8 cellular contexts compared by ENCODE assay signal in the genomic region with DNA sequence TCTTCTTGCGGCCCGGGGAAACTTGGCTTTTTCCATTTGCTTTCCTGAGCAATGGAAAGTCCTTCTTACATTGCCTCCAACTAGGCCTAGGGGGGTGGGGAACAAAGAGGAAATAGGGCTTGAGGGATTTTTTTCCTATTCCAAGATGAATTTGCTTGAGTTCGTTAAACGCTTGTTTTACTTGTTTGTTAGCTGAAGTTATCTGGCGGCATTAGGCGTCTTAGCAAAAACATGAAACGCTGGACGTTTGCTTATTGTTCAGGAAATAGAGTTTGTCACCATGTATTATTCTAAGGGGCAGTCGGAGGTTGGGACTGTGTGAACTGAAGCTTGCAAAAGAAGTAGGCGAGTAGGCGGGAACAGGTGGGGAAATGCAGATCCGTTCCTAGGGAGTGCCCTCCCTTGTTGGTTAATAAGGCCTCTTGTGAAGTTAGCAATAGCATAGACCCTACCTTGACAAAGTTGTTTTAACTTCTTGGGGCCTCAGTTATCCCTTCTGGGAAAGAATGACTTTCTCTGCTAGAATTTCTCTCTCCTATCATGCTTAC. TPM values are rescaled to one million over a fixed set of nuclear protein-coding genes. Genes with fewer than 3 reads are reported as not detected.
DNase-seq lines count a peak whose midpoint lies in the region; ATAC-seq, FAIRE-seq and TF ChIP-seq lines count a peak whose summit lies in the region.

No MANE protein-coding gene starts in this region.

- no peaks in the 10 kb centered on the region for H4K20me1 ChIP-seq in endothelial cell of umbilical vein (replicated peaks; ENCODE audit: control insufficient read depth, extremely low read depth, insufficient read depth, low read length)

- intact Hi-C loops in endothelial cell of umbilical vein (cut with micrococcal nuclease), result loop anchor here (5.0 to 10.0 kb wide), 2 partner anchors 178 to 315 kb away; partner anchors contain the start of gene RIOK3
- intact Hi-C loops in posterior vena cava (cut with DNase I), result loop anchor here (5.0 to 10.0 kb wide), 3 partner anchors 95 to 228 kb away; no protein-coding TSS in a partner anchor

- H2AFZ ChIP-seq in endothelial cell of umbilical vein (ENCODE audit: low read depth, low read length), result peak overlapping the region; percentile 41

- ATAC-seq in HG02973 (IDR thresholded peaks at IDR 0.05; ENCODE audit: unreplicated experiment), result no peak
- no peak for ATAC-seq in HG03280 (IDR thresholded peaks at IDR 0.05; ENCODE audit: unreplicated experiment)

- no peaks in the 10 kb centered on the region for H3K9me3 ChIP-seq in endothelial cell of umbilical vein (replicated peaks; ENCODE audit: control insufficient read depth, insufficient read depth, low read length)

- no peaks in the 10 kb centered on the region for H3K9me1 ChIP-seq in endothelial cell of umbilical vein (replicated peaks; ENCODE audit: control insufficient read depth, extremely low read depth, insufficient read depth, low read length)

- CTCF ChIA-PET in endothelial cell of umbilical vein (lab: Charles Lee), result interaction anchor here (1.0 to 2.2 kb wide), 8 partner anchors 9 to 379 kb away, joined by 3 to 12 read pairs (median 4); no protein-coding TSS in a partner anchor

- DNase-seq in GM10266 (ENCODE audit: extremely low spot score), result peak; percentile 45
- DNase-seq in NCI-H526 treated with DMSO at 0.1 percent for 48 hours (lab: John Stamatoyannopoulos, UW), result peak; percentile 43
- peak; percentile 59 for DNase-seq in endothelial cell of umbilical vein (ENCODE audit: low read depth, low spot score)
- peak; percentile 4 for DNase-seq in posterior vena cava (ENCODE audit: low spot score)
- no peak for DNase-seq in activated CD4-positive, CD25-positive, alpha-beta regulatory T cell (lab: John Stamatoyannopoulos, UW)
- DNase-seq in epidermal melanocyte (ENCODE audit: insufficient read length, low spot score), result no peak

- H3K4me2 ChIP-seq in endothelial cell of umbilical vein (ENCODE audit: insufficient read depth, low read length), result peak overlapping the region; percentile 91

- dilution Hi-C loops in endothelial cell of umbilical vein (cut with MboI; ENCODE audit: extremely low pct_ligation_motif_present, low sequenced_read_pairs), result no loop called here

- H3K36me3 ChIP-seq in endothelial cell of umbilical vein (ENCODE audit: control insufficient read depth in 2 of 2, extremely low read depth in 1 of 2, insufficient read depth in 2 of 2, low read length in 2 of 2), result peaks cover 0 to 5% of the 10 kb centered on the region in 2 experiments

- no peak for TF ChIP-seq POLR2A in endothelial cell of umbilical vein (IDR thresholded peaks at IDR 0.05; ENCODE audit: low read depth, low read length)

- BruUV-seq in endothelial cell of umbilical vein (replicated peaks; lab: Mats Ljungman, UMichigan), result no TSS peak

- POLR2A ChIA-PET in endothelial cell of umbilical vein (lab: Charles Lee), result interaction anchor here (0.6 kb wide), 1 partner anchor 97 kb away, joined by 3 read pairs; no protein-coding TSS in a partner anchor

- H3K27me3 ChIP-seq in endothelial cell of umbilical vein (ENCODE audit: control insufficient read depth in 2 of 2, insufficient read depth in 2 of 2, low read length in 2 of 2), result no peaks in the 10 kb centered on the region

- H3K9ac ChIP-seq in endothelial cell of umbilical vein (replicated peaks; ENCODE audit: extremely low read depth, insufficient read depth, low read length), result peak overlapping the region; percentile 73

- TF ChIP-seq CTCF in GM10266 (IDR thresholded peaks at IDR 0.05; ENCODE audit: control insufficient read depth, insufficient read depth, low read depth, missing control alignments) (no peak), endothelial cell of umbilical vein (IDR thresholded peaks at IDR 0.05; ENCODE audit: extremely low read depth in 1 of 2, insufficient read depth in 1 of 2, low read depth in 1 of 2, low read length in 2 of 2) (no peak)

- FAIRE-seq in endothelial cell of umbilical vein (lab: Jason Lieb, UNC), result peak; percentile 84

- H3K4me3 ChIP-seq in endothelial cell of umbilical vein (replicated peaks in 1 of 3; ENCODE audit: insufficient read depth in 1 of 3, low read depth in 1 of 3, low read length in 3 of 3), result peak overlapping the region; percentile 61 to 94 (median 88)

- H3K79me2 ChIP-seq in endothelial cell of umbilical vein (ENCODE audit: control insufficient read depth, insufficient read depth, low read length), result peaks cover 56% of the 10 kb centered on the region

- peak overlapping the region; percentile 65 for H3K27ac ChIP-seq in endothelial cell of umbilical vein (ENCODE audit: insufficient read depth, low read depth, low read length)

- peaks cover 37% of the 10 kb centered on the region for H3K4me1 ChIP-seq in endothelial cell of umbilical vein (ENCODE audit: control insufficient read depth, extremely low read depth, insufficient read depth, low read length)

TF ChIP-seq in endothelial cell of umbilical vein, 7 proteins besides CTCF, POLR2A, EP300 and RAD21:
- TF ChIP-seq MYC (IDR thresholded peaks at IDR 0.05; ENCODE audit: low read depth, low read length) (no peak), GATA2 (IDR thresholded peaks at IDR 0.05; ENCODE audit: insufficient read depth, insufficient read length, low read depth, low read length) (no peak), EZH2 (IDR thresholded peaks at IDR 0.05; ENCODE audit: borderline replicate concordance, low read depth, low read length, severe bottlenecking) (no peak), FOS (IDR thresholded peaks at IDR 0.05; ENCODE audit: borderline replicate concordance, insufficient read depth, low read length) (no peak), POLR2AphosphoS5 (IDR thresholded peaks at IDR 0.05; ENCODE audit: insufficient read depth, low read depth, low read length) (no peak), MAX (IDR thresholded peaks at IDR 0.05; ENCODE audit: insufficient read depth, insufficient read length) (no peak), JUN (IDR thresholded peaks at IDR 0.05; ENCODE audit: borderline replicate concordance, insufficient read depth, insufficient read length, low read depth) (no peak)

RNA-seq across cellular contexts. Expression of gene CABLES1, which starts 1.9 kb away (rescaled TPM):
- total RNA-seq in endothelial cell of umbilical vein (55.0 and 71.1 TPM in 2 replicates), posterior vena cava (10 to 100 TPM in 1 of 2 donors, 1 to 10 TPM in 1; 9.3 to 10.8 TPM)
- 28.7 and 40.2 TPM in 2 replicates for polyA plus RNA-seq in endothelial cell of umbilical vein
- polyA plus RNA-seq in endothelial cell of umbilical vein (2011; cell fraction: cytosol; rRNA removed), result 46.8 and 51.2 TPM in 2 replicates
- polyA plus RNA-seq in endothelial cell of umbilical vein (2011; cell fraction: nucleus; rRNA removed), result 66.8 and 77.1 TPM in 2 replicates
- polyA plus RNA-seq in endothelial cell of umbilical vein (2012), result 66.6 TPM in 2 replicates
- 73.3 and 73.9 TPM in 2 replicates for polyA minus RNA-seq in endothelial cell of umbilical vein
- 7.8 TPM for polyA minus RNA-seq in endothelial cell of umbilical vein (2011; cell fraction: cytosol; rRNA and poly(A)+ RNA removed)
- polyA minus RNA-seq in endothelial cell of umbilical vein (2011; cell fraction: nucleus; rRNA and poly(A)+ RNA removed), result 87.4 and 92.3 TPM in 2 replicates

Comparison
In these comparisons a context has a peak if more than half of its experiments do, and no peak if none do; other contexts are left out.
1. DNase-seq: peak in GM10266 (single experiment), NCI-H526 treated with DMSO at 0.1 percent for 48 hours (single experiment), endothelial cell of umbilical vein (single experiment) and posterior vena cava (single experiment); none in activated CD4-positive, CD25-positive, alpha-beta regulatory T cell (0 of 4) and epidermal melanocyte (single experiment).